ENCODE assay signal across 8 cellular contexts in the genomic region with DNA sequence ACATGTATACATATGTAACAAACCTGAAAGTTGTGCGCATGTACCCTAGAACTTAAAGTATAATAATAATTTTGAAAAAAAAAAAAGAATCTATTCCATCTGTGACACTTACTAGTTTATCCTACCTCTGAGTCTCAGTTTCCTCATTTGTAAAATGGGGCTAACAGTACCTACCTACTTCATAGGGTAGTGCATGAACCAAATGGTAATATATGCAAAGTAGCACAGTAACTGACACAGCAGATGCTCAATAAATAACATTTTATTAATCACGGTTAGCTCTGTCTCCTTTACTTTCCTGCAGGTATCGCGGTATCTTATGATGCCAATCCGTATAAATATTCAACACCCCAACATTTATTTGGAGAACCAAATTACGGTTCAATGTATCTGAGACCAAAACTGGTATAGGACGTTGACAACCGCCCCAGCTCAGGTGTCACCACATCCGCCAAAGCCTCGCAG. TPM values are rescaled to one million over a fixed set of nuclear protein-coding genes. Genes with fewer than 3 reads are reported as not detected.
DNase-seq lines count a peak whose midpoint lies in the region; ATAC-seq and TF ChIP-seq lines count a peak whose summit lies in the region.

No MANE protein-coding gene starts in this region.

- peak overlapping the region; percentile 97 for H3K4me3 Mint-ChIP-seq in activated B cell treated with CpG ODN at 0.5 μM for 24 hours

- ATAC-seq in HG02852 (IDR thresholded peaks at IDR 0.05; ENCODE audit: unreplicated experiment): peak; percentile 3
- peak; percentile 4 for ATAC-seq in activated B cell treated with CpG ODN at 0.5 μM for 24 hours (ENCODE audit: low read depth)
- ATAC-seq in GM21381 (IDR thresholded peaks at IDR 0.05; ENCODE audit: unreplicated experiment): no peak

- H3K4me1 ChIP-seq in iPS-15b (ENCODE audit: control insufficient read depth, insufficient read depth, low read length): peaks cover 2% of the 10 kb centered on the region

- intact Hi-C loops in activated B cell treated with CpG ODN at 0.5 μM for 24 hours (cut with micrococcal nuclease): loop anchor here (1.0 to 2.0 kb wide), 8 partner anchors 13 to 486 kb away; a partner anchor contains a TSS

- no peaks in the 10 kb centered on the region for H3K9me3 Mint-ChIP-seq in activated B cell treated with CpG ODN at 0.5 μM for 24 hours

- H3K9ac ChIP-seq in iPS-15b (ENCODE audit: low read depth, low read length): no peak overlapping the region

- peak overlapping the region; percentile 99 for H3K27ac Mint-ChIP-seq in activated B cell treated with CpG ODN at 0.5 μM for 24 hours

- H3K4me3 ChIP-seq in GM08714 (ENCODE audit: low read length) (peak overlapping the region; percentile 74), iPS-15b (ENCODE audit: low read depth, low read length) (peak overlapping the region; percentile 98)

- H3K4me1 Mint-ChIP-seq in activated B cell treated with CpG ODN at 0.5 μM for 24 hours: peaks cover 32% of the 10 kb centered on the region

- CTCF ChIA-PET in activated B cell treated with CpG ODN at 0.5 μM for 24 hours (lab: Charles Lee): interaction anchor here (0.5 to 1.7 kb wide), 3 partner anchors 120 to 129 kb away, joined by 3 to 6 read pairs (median 3); no protein-coding TSS in a partner anchor

- DNase-seq in activated B cell treated with CpG ODN at 0.5 μM for 24 hours (no peak), kidney glomerular epithelial cell (lab: John Stamatoyannopoulos, UW) (no peak), NCI-H1092 treated with DMSO at 0.1 percent for 48 hours (lab: John Stamatoyannopoulos, UW) (no peak)

- H3K9me3 ChIP-seq in iPS-15b (ENCODE audit: control insufficient read depth, insufficient read depth, low read length): no peaks in the 10 kb centered on the region

- peaks cover 8% of the 10 kb centered on the region for H3K36me3 Mint-ChIP-seq in activated B cell treated with CpG ODN at 0.5 μM for 24 hours (ENCODE audit: low read depth)

- H3K27me3 Mint-ChIP-seq in activated B cell treated with CpG ODN at 0.5 μM for 24 hours: no peaks in the 10 kb centered on the region

- no peaks in the 10 kb centered on the region for H3K27me3 ChIP-seq in iPS-15b (ENCODE audit: control insufficient read depth, insufficient read depth, low read length)

- H3K27ac ChIP-seq in temporal lobe (ENCODE audit: low read depth, low read length): peak overlapping the region; percentile 93

- TF ChIP-seq CTCF in activated B cell treated with CpG ODN at 0.5 μM for 24 hours (IDR thresholded peaks at IDR 0.05): no peak

- POLR2A ChIA-PET in activated B cell treated with CpG ODN at 0.5 μM for 24 hours (lab: Charles Lee): interaction anchor here (0.6 to 2.2 kb wide), 11 partner anchors 12 to 339 kb away, joined by 3 to 12 read pairs (median 4); a partner anchor contains a TSS

- H3K36me3 ChIP-seq in iPS-15b (ENCODE audit: control insufficient read depth, insufficient read depth, low read length): no peaks in the 10 kb centered on the region

RNA-seq across cellular contexts. Expression of a gene that starts 0.7 kb away (rescaled TPM):
- total RNA-seq in activated B cell treated with CpG ODN at 0.5 μM for 24 hours (124 and 130 TPM in 2 replicates), temporal lobe (94.2 TPM)

RNA-seq across cellular contexts. Expression of a gene that starts 48.9 kb away (rescaled TPM):
- total RNA-seq in activated B cell treated with CpG ODN at 0.5 μM for 24 hours (96.1 and 97.7 TPM in 2 replicates), temporal lobe (29.0 TPM)
